Comparison of ENCODE assay signal across 8 cellular contexts in the genomic region with DNA sequence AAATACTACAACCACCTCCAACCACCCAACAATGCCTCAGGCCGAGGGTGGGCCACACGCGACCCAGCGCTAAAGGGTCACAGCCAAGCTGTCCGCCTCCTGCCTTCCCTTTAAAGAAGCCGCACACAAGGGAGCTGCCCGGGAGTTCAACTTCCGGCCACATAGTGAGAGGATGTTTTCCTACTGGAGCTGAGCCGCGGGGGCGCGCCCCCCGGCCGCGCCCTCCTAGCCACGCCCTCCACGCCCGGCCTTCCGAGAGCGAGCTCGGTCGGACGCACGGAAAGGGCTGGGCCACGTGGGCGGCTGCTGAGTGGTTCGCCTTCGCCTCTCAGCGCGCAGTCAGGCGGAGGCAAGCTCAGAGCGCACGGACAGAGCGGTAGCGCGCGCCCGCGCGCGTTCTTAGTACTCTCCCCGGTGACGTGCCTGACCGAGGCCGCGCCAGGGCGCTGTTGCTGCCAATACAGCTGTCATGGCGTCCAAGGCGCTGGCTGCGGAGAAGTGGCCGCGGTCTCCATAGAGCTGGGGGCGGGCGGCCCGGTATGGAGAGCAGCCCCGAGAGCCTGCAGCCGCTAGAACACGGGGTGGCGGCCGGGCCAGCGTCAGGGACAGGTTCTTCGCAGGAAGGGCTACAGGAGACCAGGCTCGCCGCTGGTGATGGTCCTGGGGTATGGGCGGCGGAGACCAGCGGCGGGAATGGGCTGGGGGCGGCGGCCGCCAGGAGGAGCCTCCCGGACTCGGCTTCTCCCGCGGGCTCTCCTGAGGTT. TPM values are rescaled to one million over a fixed set of nuclear protein-coding genes. Genes with fewer than 3 reads are reported as not detected.
DNase-seq lines count a peak whose midpoint lies in the region; ATAC-seq, FAIRE-seq and TF ChIP-seq lines count a peak whose summit lies in the region.

A gene with protein sequence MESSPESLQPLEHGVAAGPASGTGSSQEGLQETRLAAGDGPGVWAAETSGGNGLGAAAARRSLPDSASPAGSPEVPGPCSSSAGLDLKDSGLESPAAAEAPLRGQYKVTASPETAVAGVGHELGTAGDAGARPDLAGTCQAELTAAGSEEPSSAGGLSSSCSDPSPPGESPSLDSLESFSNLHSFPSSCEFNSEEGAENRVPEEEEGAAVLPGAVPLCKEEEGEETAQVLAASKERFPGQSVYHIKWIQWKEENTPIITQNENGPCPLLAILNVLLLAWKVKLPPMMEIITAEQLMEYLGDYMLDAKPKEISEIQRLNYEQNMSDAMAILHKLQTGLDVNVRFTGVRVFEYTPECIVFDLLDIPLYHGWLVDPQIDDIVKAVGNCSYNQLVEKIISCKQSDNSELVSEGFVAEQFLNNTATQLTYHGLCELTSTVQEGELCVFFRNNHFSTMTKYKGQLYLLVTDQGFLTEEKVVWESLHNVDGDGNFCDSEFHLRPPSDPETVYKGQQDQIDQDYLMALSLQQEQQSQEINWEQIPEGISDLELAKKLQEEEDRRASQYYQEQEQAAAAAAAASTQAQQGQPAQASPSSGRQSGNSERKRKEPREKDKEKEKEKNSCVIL (plus strand): TSS at position 446 of the 764 bp plus-strand sequence. CDS start 94 bp downstream, at position 540.

- H3K27ac ChIP-seq in H1 (ENCODE audit: low read depth, low read length) (peak within 1 kb of the TSS; percentile 81), mesenchymal stem cell (ENCODE audit: low read length, poor library complexity, severe bottlenecking) (peak within 1 kb of the TSS; percentile 79)

- H3K9ac ChIP-seq in NT2/D1 (ENCODE audit: insufficient read length, low read depth) (peak within 1 kb of the TSS; percentile 95), H1 (replicated peaks in 1 of 4; ENCODE audit: extremely low read depth in 1 of 4, low read depth in 3 of 4, low read length in 3 of 4) (peak within 1 kb of the TSS; percentile 81 to 89 (median 86)), mesenchymal stem cell (ENCODE audit: low read length) (peak within 1 kb of the TSS; percentile 93)

- H3K27me3 Mint-ChIP-seq in Calu3 (ENCODE audit: unreplicated experiment): no peaks in the 10 kb centered on the region
- H3K27me3 Mint-ChIP-seq in activated CD8-positive, alpha-beta memory T cell treated with anti-CD3 and anti-CD28 coated beads, Interleukin-2, amount 10 ng/mL, durations not matched to agents 7 days and 5 days: no peaks in the 10 kb centered on the region

- FAIRE-seq in H1 (lab: Jason Lieb, UNC): no peak

- peak; percentile 53 for TF ChIP-seq CTCF in Calu3 (IDR thresholded peaks at IDR 0.05; ENCODE audit: unreplicated experiment)
- TF ChIP-seq CTCF in H1 (IDR thresholded peaks at IDR 0.05; ENCODE audit: control extremely low read depth in 1 of 3, insufficient read depth in 1 of 3, low read depth in 1 of 3, low read length in 3 of 3): peak in 2 of 3 experiments; percentile 37 to 51; a peak in 3 of 4 replicates

- H2AK5ac ChIP-seq in H1 (ENCODE audit: low read depth, low read length): no peak within 1 kb of the TSS
- H2AK5ac ChIP-seq in mesenchymal stem cell (ENCODE audit: low read length, severe bottlenecking): no peak within 1 kb of the TSS

- DNase-seq in Calu3 (peak; percentile 99), HUDEP-2 (lab: John Stamatoyannopoulos, UW; ENCODE audit: unreplicated experiment in 76 of 76) (peak; percentile 41 to 98 (median 95)), NT2/D1 (ENCODE audit: low read depth, low spot score) (peak; percentile 98), H1 (ENCODE audit: low read depth in 1 of 2, low spot score in 2 of 2) (peak; percentile 93 to 97), mesenchymal stem cell (peak; percentile 99)
- DNase-seq in activated CD8-positive, alpha-beta memory T cell treated with anti-CD3 and anti-CD28 coated beads, Interleukin-2, amount 10 ng/mL, durations not matched to agents 7 days and 5 days: peak; percentile 98
- DNase-seq in stimulated activated CD8-positive, alpha-beta memory T cell treated with anti-CD3 and anti-CD28 coated beads, Interleukin-12 subunit alpha, Interleukin-12 subunit beta, amount 100 ng/mL, for 4 hours (ENCODE audit: low read depth): peak; percentile 89

- no peaks in the 10 kb centered on the region for H3K36me3 Mint-ChIP-seq in Calu3 (ENCODE audit: insufficient read depth, unreplicated experiment)
- no peaks in the 10 kb centered on the region for H3K36me3 Mint-ChIP-seq in activated CD8-positive, alpha-beta memory T cell treated with anti-CD3 and anti-CD28 coated beads, Interleukin-2, amount 10 ng/mL, durations not matched to agents 7 days and 5 days

- H3K4me3 Mint-ChIP-seq in Calu3 (ENCODE audit: low read depth, unreplicated experiment): no peak within 1 kb of the TSS
- no peak within 1 kb of the TSS for H3K4me3 Mint-ChIP-seq in activated CD8-positive, alpha-beta memory T cell treated with anti-CD3 and anti-CD28 coated beads, Interleukin-2, amount 10 ng/mL, durations not matched to agents 7 days and 5 days

- POLR2A ChIA-PET in H1 (lab: Charles Lee; ENCODE audit: partially characterized antibody): interaction anchor here (0.6 to 2.9 kb wide), 13 partner anchors 10 to 180 kb away, joined by 3 to 25 read pairs (median 5); a partner anchor contains a TSS

- peak within 1 kb of the TSS; percentile 80 for H2BK5ac ChIP-seq in H1 (ENCODE audit: low read depth, low read length)
- H2BK5ac ChIP-seq in mesenchymal stem cell (ENCODE audit: low read depth, low read length, poor library complexity, severe bottlenecking): peak within 1 kb of the TSS; percentile 63

- no TSS peak for BruUV-seq in Calu3 (replicated peaks; lab: Mats Ljungman, UMichigan)

- peak in 1 of 2 experiments; percentile 12 for TF ChIP-seq POLR2A in H1 (IDR thresholded peaks at IDR 0.05; ENCODE audit: control extremely low read depth in 1 of 2, low read depth in 2 of 2, low read length in 2 of 2)

- peaks cover 8% of the 10 kb centered on the region; the same call in 1 of the 2 replicates for H3K23me2 ChIP-seq in H1 (ENCODE audit: low read depth, low read length)

- H3K79me1 ChIP-seq in H1 (ENCODE audit: low read depth, low read length) (peaks cover 3% of the 10 kb centered on the region; the same call in 1 of the 2 replicates), mesenchymal stem cell (replicated peaks; ENCODE audit: low read length, poor library complexity, severe bottlenecking) (peaks cover 4% of the 10 kb centered on the region)

- H3K4me2 ChIP-seq in H1 (ENCODE audit: insufficient read depth in 1 of 2, low read depth in 2 of 2, low read length in 2 of 2): peak within 1 kb of the TSS; percentile 91 to 98
- peak within 1 kb of the TSS; percentile 58 for H3K4me2 ChIP-seq in mesenchymal stem cell (ENCODE audit: low read length, poor library complexity, severe bottlenecking)

- H3K14ac ChIP-seq in H1 (ENCODE audit: insufficient read length) (no peak within 1 kb of the TSS), mesenchymal stem cell (ENCODE audit: low read length in 2 of 2) (peak within 1 kb of the TSS; percentile 26 to 68)

- H4K5ac ChIP-seq in H1 (ENCODE audit: insufficient read length, low read depth, low read length): peak within 1 kb of the TSS; percentile 83

- H3K18ac ChIP-seq in H1 (ENCODE audit: extremely low read depth, low read length) (peak within 1 kb of the TSS; percentile 90), mesenchymal stem cell (ENCODE audit: low read depth in 1 of 2, low read length in 2 of 2) (peak within 1 kb of the TSS; percentile 85 to 95)

- CTCF ChIA-PET in Calu3 (lab: Charles Lee): interaction anchor here (0.6 to 2.2 kb wide), 24 partner anchors 10 to 558 kb away, joined by 3 to 17 read pairs (median 4); a partner anchor contains a TSS
- CTCF ChIA-PET in activated CD8-positive, alpha-beta memory T cell treated with anti-CD3 and anti-CD28 coated beads, Interleukin-2, amount 10 ng/mL, durations not matched to agents 7 days and 5 days (lab: Charles Lee): interaction anchor here (0.6 to 2.2 kb wide), 19 partner anchors 11 to 758 kb away, joined by 3 to 23 read pairs (median 5); a partner anchor contains a TSS
- CTCF ChIA-PET in H1 (lab: Charles Lee; ENCODE audit: partially characterized antibody): interaction anchor here (0.6 to 2.3 kb wide), 22 partner anchors 9 to 543 kb away, joined by 3 to 9 read pairs (median 4); a partner anchor contains a TSS

- H3K4me3 ChIP-seq in NT2/D1 (ENCODE audit: insufficient read length, low read depth): peak within 1 kb of the TSS; percentile 97
- peak within 1 kb of the TSS; percentile 82 to 90 (median 87) for H3K4me3 ChIP-seq in H1 (ENCODE audit: extremely low read depth in 1 of 4, insufficient read depth in 2 of 4, low read depth in 3 of 4, low read length in 4 of 4)
- peak within 1 kb of the TSS; percentile 92 to 95 for H3K4me3 ChIP-seq in mesenchymal stem cell (ENCODE audit: insufficient read depth in 1 of 2, low read depth in 1 of 2, low read length in 2 of 2)

- peak within 1 kb of the TSS; percentile 25 for H2BK120ac ChIP-seq in H1 (replicated peaks; ENCODE audit: low read depth, low read length)
- peak within 1 kb of the TSS; percentile 91 for H2BK120ac ChIP-seq in mesenchymal stem cell (ENCODE audit: low read depth, low read length)

- H3K23ac ChIP-seq in H1 (ENCODE audit: insufficient read length) (no peak within 1 kb of the TSS), mesenchymal stem cell (ENCODE audit: low read length in 2 of 2) (peak within 1 kb of the TSS in 1 of 2 experiments; percentile 88)

- intact Hi-C loops in Calu3 (cut with micrococcal nuclease; ENCODE audit: unreplicated experiment): loop anchor here (5.0 kb wide), 4 partner anchors 81 to 544 kb away; a partner anchor contains a TSS

- TF ChIP-seq RAD21 in H1 (IDR thresholded peaks at IDR 0.05 in 1 of 2, conservative IDR thresholded peaks at IDR 0.05 in 1 of 2; ENCODE audit: low read depth in 2 of 2, low read length in 2 of 2): 0 out of 4 replicates have a peak, but pooled peaks of 1 of the 2 experiments have one; percentile 21

- peaks cover 0 to 1% of the 10 kb centered on the region in 2 experiments for H4K20me1 ChIP-seq in H1 (replicated peaks in 1 of 2; ENCODE audit: control insufficient read depth in 1 of 2, insufficient read depth in 2 of 2, low read length in 2 of 2)

- H3K27me3 ChIP-seq in NT2/D1 (ENCODE audit: insufficient read depth, insufficient read length) (no peaks in the 10 kb centered on the region), H1 (replicated peaks in 1 of 4; ENCODE audit: control insufficient read depth in 3 of 4, extremely low read depth in 1 of 4, insufficient read depth in 3 of 4, low read length in 3 of 4) (no peaks in the 10 kb centered on the region), mesenchymal stem cell (ENCODE audit: control insufficient read depth in 1 of 2, insufficient read depth in 1 of 2, low read length in 2 of 2) (no peaks in the 10 kb centered on the region)

- no peaks in the 10 kb centered on the region for H3K9me3 Mint-ChIP-seq in Calu3 (ENCODE audit: low read depth, unreplicated experiment)
- H3K9me3 Mint-ChIP-seq in activated CD8-positive, alpha-beta memory T cell treated with anti-CD3 and anti-CD28 coated beads, Interleukin-2, amount 10 ng/mL, durations not matched to agents 7 days and 5 days (ENCODE audit: low read depth): no peaks in the 10 kb centered on the region

- H2BK15ac ChIP-seq in H1 (ENCODE audit: low read length) (0 out of 2 replicates have a peak within 1 kb of the TSS, but pooled peaks have one; percentile 46), mesenchymal stem cell (ENCODE audit: low read depth, poor library complexity, severe bottlenecking) (peak within 1 kb of the TSS; percentile 99)

- H2BK12ac ChIP-seq in H1 (ENCODE audit: low read depth, low read length) (peak within 1 kb of the TSS; percentile 55; the same call in 1 of the 2 replicates), mesenchymal stem cell (ENCODE audit: low read length in 2 of 2) (peak within 1 kb of the TSS in 1 of 2 experiments; percentile 84)

- peak within 1 kb of the TSS; percentile 95 for H3K56ac ChIP-seq in H1 (replicated peaks; ENCODE audit: insufficient read length, low read depth, low read length)

- peak; percentile 91 for ATAC-seq in GM21381 (IDR thresholded peaks at IDR 0.05; ENCODE audit: unreplicated experiment)
- ATAC-seq in activated CD8-positive, alpha-beta memory T cell treated with anti-CD3 and anti-CD28 coated beads, Interleukin-2, amount 10 ng/mL, durations not matched to agents 7 days and 5 days: peak; percentile 99

- H3K4me1 ChIP-seq in NT2/D1 (ENCODE audit: insufficient read depth, insufficient read length) (no peaks in the 10 kb centered on the region), H1 (replicated peaks in 1 of 4; ENCODE audit: control insufficient read depth in 3 of 4, insufficient read depth in 4 of 4, low read length in 3 of 4) (peaks cover 0 to 2% (median 0%) of the 10 kb centered on the region in 4 experiments; a peak in 2 of 7 replicates), mesenchymal stem cell (ENCODE audit: control insufficient read depth, insufficient read depth, low read depth, low read length) (peaks cover 3% of the 10 kb centered on the region)

- H3K9me3 ChIP-seq in NT2/D1 (ENCODE audit: insufficient read depth, low read length) (no peaks in the 10 kb centered on the region), H1 (ENCODE audit: insufficient read depth in 2 of 2, low read depth in 1 of 2, low read length in 1 of 2) (no peaks in the 10 kb centered on the region), mesenchymal stem cell (ENCODE audit: control insufficient read depth, low read length) (no peaks in the 10 kb centered on the region)

- peak within 1 kb of the TSS; percentile 54 for H4K91ac ChIP-seq in H1 (replicated peaks; ENCODE audit: insufficient read length, low read length)
- H4K91ac ChIP-seq in mesenchymal stem cell (ENCODE audit: low read length): peak within 1 kb of the TSS; percentile 99

- H4K8ac ChIP-seq in H1 (ENCODE audit: extremely low read depth, insufficient read depth, low read length) (peak within 1 kb of the TSS; percentile 96), mesenchymal stem cell (ENCODE audit: low read length) (peak within 1 kb of the TSS; percentile 91)

- H3K4ac ChIP-seq in H1 (replicated peaks; ENCODE audit: insufficient read length, low read depth, low read length) (peak within 1 kb of the TSS; percentile 91), mesenchymal stem cell (ENCODE audit: low read depth in 1 of 2, low read length in 2 of 2) (peak within 1 kb of the TSS; percentile 45 to 46)

- H3K4me1 Mint-ChIP-seq in Calu3 (ENCODE audit: low read depth, unreplicated experiment): no peaks in the 10 kb centered on the region
- peaks cover 6% of the 10 kb centered on the region for H3K4me1 Mint-ChIP-seq in activated CD8-positive, alpha-beta memory T cell treated with anti-CD3 and anti-CD28 coated beads, Interleukin-2, amount 10 ng/mL, durations not matched to agents 7 days and 5 days

- H3K36me3 ChIP-seq in NT2/D1 (ENCODE audit: insufficient read depth, insufficient read length, low read length) (no peaks in the 10 kb centered on the region), H1 (ENCODE audit: control insufficient read depth in 2 of 4, insufficient read depth in 4 of 4, low read length in 3 of 4) (no peaks in the 10 kb centered on the region), mesenchymal stem cell (ENCODE audit: control insufficient read depth in 1 of 2, insufficient read depth in 2 of 2, low read depth in 1 of 2, low read length in 2 of 2) (peaks cover 0 to 3% of the 10 kb centered on the region in 2 experiments)

- peaks cover 0 to 36% of the 10 kb centered on the region in 2 experiments; a peak in 2 of 4 replicates for H3K79me2 ChIP-seq in H1 (ENCODE audit: control insufficient read depth in 1 of 2, insufficient read depth in 2 of 2, low read length in 2 of 2)

- H2AFZ ChIP-seq in H1 (ENCODE audit: low read length): peak within 1 kb of the TSS; percentile 87
- H2AFZ ChIP-seq in mesenchymal stem cell (ENCODE audit: low read depth, low read length): peak within 1 kb of the TSS; percentile 33

- peak in 1 of 2 experiments; percentile 78; a peak in 1 of 3 replicates for TF ChIP-seq EP300 in H1 (IDR thresholded peaks at IDR 0.05; ENCODE audit: borderline replicate concordance in 1 of 2, low read depth in 2 of 2, low read length in 2 of 2)

- no peak within 1 kb of the TSS for H3K27ac Mint-ChIP-seq in Calu3 (ENCODE audit: unreplicated experiment)
- peak within 1 kb of the TSS; percentile 87 for H3K27ac Mint-ChIP-seq in activated CD8-positive, alpha-beta memory T cell treated with anti-CD3 and anti-CD28 coated beads, Interleukin-2, amount 10 ng/mL, durations not matched to agents 7 days and 5 days

- no peak within 1 kb of the TSS for H2BK20ac ChIP-seq in H1 (ENCODE audit: low read length)

- WGBS in H1 (ENCODE audit: extremely low coverage in 1 of 2, insufficient coverage in 1 of 2, insufficient read length in 1 of 2, insufficient replicate concordance in 2 of 2, low coverage in 1 of 2, low lambda C conversion rate in 2 of 2, missing lambda C conversion rate in 1 of 2), 2 experiments: 1% methylated on average over 55 of the region's 75 CpGs; no CpG with 5 or more reads in 1 of the 2 experiments
- under 1% methylated on average over 66 of the region's 75 CpGs for WGBS in mesenchymal stem cell

RNA-seq across cellular contexts. Expression of the gene that starts here (rescaled TPM):
- total RNA-seq in Calu3 (2022): 46.2 and 59.0 TPM in 2 replicates
- 10 to 100 TPM; 12.0 to 16.9 TPM for total RNA-seq in activated CD8-positive, alpha-beta memory T cell treated with anti-CD3 and anti-CD28 coated beads, Interleukin-2, amount 10 ng/mL, durations not matched to agents 7 days and 5 days
- total RNA-seq in H1 (2021; fragmentation: NEBNext Ultra II Directional; extraction: Animal tissue kit (Norgen Biotek cat#: 25700)): 24.4 and 25.7 TPM in 2 replicates
- 3.1 TPM in 2 replicates for polyA plus RNA-seq in H1 (2011; rRNA removed)
- polyA plus RNA-seq in H1 (2011; cell fraction: cytosol; rRNA removed): 4.5 TPM
- polyA plus RNA-seq in H1 (2011; cell fraction: nucleus; rRNA removed): 12.4 TPM
- 6.5 to 10.6 TPM (median 9.5 TPM) in 4 replicates for polyA plus RNA-seq in H1 (2012, experiment 1 of 2)
- 0.77 TPM for polyA plus RNA-seq in H1 (2012, experiment 2 of 2)
- 18.6 TPM for polyA plus RNA-seq in H1 (2013, experiment 1 of 2)
- polyA plus RNA-seq in H1 (2013, experiment 2 of 2): 14.7 TPM
- polyA minus RNA-seq in H1 (2011; rRNA and poly(A)+ RNA removed): 27.6 and 28.5 TPM in 2 replicates
- 18.1 TPM for polyA minus RNA-seq in H1 (2011; cell fraction: cytosol; rRNA and poly(A)+ RNA removed)
- 30.6 TPM for polyA minus RNA-seq in H1 (2011; cell fraction: nucleus; rRNA and poly(A)+ RNA removed)
- polyA plus RNA-seq in mesenchymal stem cell (2013, experiment 1 of 2): 13.3 TPM
- 14.0 TPM for polyA plus RNA-seq in mesenchymal stem cell (2013, experiment 2 of 2)

Comparison
In these comparisons a context has a peak if more than half of its experiments do, and no peak if none do; other contexts are left out.
1. Peak in every context shown above with its lines: DNase-seq, ATAC-seq, H3K4me3 ChIP-seq and H3K27ac ChIP-seq.